Comparison of ENCODE assay signal across 1 cellular context in genomic region chr21:39387461-39388037, GRCh38.
TF ChIP-seq lines count a peak whose summit lies in the region.

No MANE protein-coding gene starts in this region.

TF ChIP-seq in GM12878, 131 proteins besides CTCF, POLR2A, EP300 and RAD21 (continued from another document and continues in another):
- TF ChIP-seq ZBTB40 (IDR thresholded peaks at IDR 0.05; ENCODE audit: borderline replicate concordance), result no peak
- TF ChIP-seq SUZ12 (IDR thresholded peaks at IDR 0.05; ENCODE audit: unreplicated experiment), result no peak
- no peak for TF ChIP-seq PKNOX1 (IDR thresholded peaks at IDR 0.05)
- no peak for TF ChIP-seq KAT2A (conservative IDR thresholded peaks at IDR 0.05; ENCODE audit: control insufficient read depth, low read depth, low read length)
- TF ChIP-seq TBL1XR1 (IDR thresholded peaks at IDR 0.05; ENCODE audit: low read depth, low read length), result no peak
- TF ChIP-seq, protein P1, sequence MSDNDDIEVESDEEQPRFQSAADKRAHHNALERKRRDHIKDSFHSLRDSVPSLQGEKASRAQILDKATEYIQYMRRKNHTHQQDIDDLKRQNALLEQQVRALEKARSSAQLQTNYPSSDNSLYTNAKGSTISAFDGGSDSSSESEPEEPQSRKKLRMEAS (IDR thresholded peaks at IDR 0.05; ENCODE audit: low read depth, low read length), result peak; percentile 34; the same call in 1 of the 2 replicates
- no peak for TF ChIP-seq GABPA (IDR thresholded peaks at IDR 0.05; ENCODE audit: low read depth)
- TF ChIP-seq ZNF384 (IDR thresholded peaks at IDR 0.05; ENCODE audit: borderline replicate concordance, low read depth, low read length), result no peak
- TF ChIP-seq TAF1 (IDR thresholded peaks at IDR 0.05; ENCODE audit: borderline replicate concordance, low read depth, low read length), result peak; percentile 63; the same call in 1 of the 2 replicates
- TF ChIP-seq, protein P2, sequence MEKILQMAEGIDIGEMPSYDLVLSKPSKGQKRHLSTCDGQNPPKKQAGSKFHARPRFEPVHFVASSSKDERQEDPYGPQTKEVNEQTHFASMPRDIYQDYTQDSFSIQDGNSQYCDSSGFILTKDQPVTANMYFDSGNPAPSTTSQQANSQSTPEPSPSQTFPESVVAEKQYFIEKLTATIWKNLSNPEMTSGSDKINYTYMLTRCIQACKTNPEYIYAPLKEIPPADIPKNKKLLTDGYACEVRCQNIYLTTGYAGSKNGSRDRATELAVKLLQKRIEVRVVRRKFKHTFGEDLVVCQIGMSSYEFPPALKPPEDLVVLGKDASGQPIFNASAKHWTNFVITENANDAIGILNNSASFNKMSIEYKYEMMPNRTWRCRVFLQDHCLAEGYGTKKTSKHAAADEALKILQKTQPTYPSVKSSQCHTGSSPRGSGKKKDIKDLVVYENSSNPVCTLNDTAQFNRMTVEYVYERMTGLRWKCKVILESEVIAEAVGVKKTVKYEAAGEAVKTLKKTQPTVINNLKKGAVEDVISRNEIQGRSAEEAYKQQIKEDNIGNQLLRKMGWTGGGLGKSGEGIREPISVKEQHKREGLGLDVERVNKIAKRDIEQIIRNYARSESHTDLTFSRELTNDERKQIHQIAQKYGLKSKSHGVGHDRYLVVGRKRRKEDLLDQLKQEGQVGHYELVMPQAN (conservative IDR thresholded peaks at IDR 0.05), result no peak
- peak; percentile 41; the same call in 1 of the 2 replicates for TF ChIP-seq CHD2 (IDR thresholded peaks at IDR 0.05; ENCODE audit: borderline replicate concordance, low read depth, low read length)
- TF ChIP-seq CREM (IDR thresholded peaks at IDR 0.05; ENCODE audit: low read depth), result no peak
- TF ChIP-seq USF2 (IDR thresholded peaks at IDR 0.05; ENCODE audit: borderline replicate concordance, low read depth, low read length), result no peak
- no peak for TF ChIP-seq ASH2L (IDR thresholded peaks at IDR 0.05; ENCODE audit: borderline replicate concordance, low read depth)
- no peak for TF ChIP-seq FOS (IDR thresholded peaks at IDR 0.05; ENCODE audit: borderline replicate concordance, extremely low read depth, insufficient read length)
- TF ChIP-seq MTA3 (IDR thresholded peaks at IDR 0.05; ENCODE audit: borderline replicate concordance, low read length), result no peak
- TF ChIP-seq, protein P3, sequence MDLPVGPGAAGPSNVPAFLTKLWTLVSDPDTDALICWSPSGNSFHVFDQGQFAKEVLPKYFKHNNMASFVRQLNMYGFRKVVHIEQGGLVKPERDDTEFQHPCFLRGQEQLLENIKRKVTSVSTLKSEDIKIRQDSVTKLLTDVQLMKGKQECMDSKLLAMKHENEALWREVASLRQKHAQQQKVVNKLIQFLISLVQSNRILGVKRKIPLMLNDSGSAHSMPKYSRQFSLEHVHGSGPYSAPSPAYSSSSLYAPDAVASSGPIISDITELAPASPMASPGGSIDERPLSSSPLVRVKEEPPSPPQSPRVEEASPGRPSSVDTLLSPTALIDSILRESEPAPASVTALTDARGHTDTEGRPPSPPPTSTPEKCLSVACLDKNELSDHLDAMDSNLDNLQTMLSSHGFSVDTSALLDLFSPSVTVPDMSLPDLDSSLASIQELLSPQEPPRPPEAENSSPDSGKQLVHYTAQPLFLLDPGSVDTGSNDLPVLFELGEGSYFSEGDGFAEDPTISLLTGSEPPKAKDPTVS (IDR thresholded peaks at IDR 0.05; ENCODE audit: low read depth, low read length), result no peak
- no peak for TF ChIP-seq ZBED1 (IDR thresholded peaks at IDR 0.05; ENCODE audit: borderline replicate concordance)
- peak; percentile 68 for TF ChIP-seq NRF1 (conservative IDR thresholded peaks at IDR 0.05; ENCODE audit: low read depth, low read length)
- TF ChIP-seq HDAC6 (IDR thresholded peaks at IDR 0.05; ENCODE audit: unreplicated experiment), result no peak
- TF ChIP-seq PBX3 (IDR thresholded peaks at IDR 0.05; ENCODE audit: insufficient replicate concordance, low read depth, low read length), result no peak
- 0 out of 2 replicates have a peak, but pooled peaks have one; percentile 13 for TF ChIP-seq YY1 (IDR thresholded peaks at IDR 0.05; ENCODE audit: low read depth, low read length)
- TF ChIP-seq, protein P4, sequence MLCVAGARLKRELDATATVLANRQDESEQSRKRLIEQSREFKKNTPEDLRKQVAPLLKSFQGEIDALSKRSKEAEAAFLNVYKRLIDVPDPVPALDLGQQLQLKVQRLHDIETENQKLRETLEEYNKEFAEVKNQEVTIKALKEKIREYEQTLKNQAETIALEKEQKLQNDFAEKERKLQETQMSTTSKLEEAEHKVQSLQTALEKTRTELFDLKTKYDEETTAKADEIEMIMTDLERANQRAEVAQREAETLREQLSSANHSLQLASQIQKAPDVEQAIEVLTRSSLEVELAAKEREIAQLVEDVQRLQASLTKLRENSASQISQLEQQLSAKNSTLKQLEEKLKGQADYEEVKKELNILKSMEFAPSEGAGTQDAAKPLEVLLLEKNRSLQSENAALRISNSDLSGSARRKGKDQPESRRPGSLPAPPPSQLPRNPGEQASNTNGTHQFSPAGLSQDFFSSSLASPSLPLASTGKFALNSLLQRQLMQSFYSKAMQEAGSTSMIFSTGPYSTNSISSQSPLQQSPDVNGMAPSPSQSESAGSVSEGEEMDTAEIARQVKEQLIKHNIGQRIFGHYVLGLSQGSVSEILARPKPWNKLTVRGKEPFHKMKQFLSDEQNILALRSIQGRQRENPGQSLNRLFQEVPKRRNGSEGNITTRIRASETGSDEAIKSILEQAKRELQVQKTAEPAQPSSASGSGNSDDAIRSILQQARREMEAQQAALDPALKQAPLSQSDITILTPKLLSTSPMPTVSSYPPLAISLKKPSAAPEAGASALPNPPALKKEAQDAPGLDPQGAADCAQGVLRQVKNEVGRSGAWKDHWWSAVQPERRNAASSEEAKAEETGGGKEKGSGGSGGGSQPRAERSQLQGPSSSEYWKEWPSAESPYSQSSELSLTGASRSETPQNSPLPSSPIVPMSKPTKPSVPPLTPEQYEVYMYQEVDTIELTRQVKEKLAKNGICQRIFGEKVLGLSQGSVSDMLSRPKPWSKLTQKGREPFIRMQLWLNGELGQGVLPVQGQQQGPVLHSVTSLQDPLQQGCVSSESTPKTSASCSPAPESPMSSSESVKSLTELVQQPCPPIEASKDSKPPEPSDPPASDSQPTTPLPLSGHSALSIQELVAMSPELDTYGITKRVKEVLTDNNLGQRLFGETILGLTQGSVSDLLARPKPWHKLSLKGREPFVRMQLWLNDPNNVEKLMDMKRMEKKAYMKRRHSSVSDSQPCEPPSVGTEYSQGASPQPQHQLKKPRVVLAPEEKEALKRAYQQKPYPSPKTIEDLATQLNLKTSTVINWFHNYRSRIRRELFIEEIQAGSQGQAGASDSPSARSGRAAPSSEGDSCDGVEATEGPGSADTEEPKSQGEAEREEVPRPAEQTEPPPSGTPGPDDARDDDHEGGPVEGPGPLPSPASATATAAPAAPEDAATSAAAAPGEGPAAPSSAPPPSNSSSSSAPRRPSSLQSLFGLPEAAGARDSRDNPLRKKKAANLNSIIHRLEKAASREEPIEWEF (IDR thresholded peaks at IDR 0.05; ENCODE audit: insufficient replicate concordance, low read depth, low read length), result no peak
- no peak for TF ChIP-seq SIX5 (IDR thresholded peaks at IDR 0.05; ENCODE audit: low read depth, low read length, severe bottlenecking)
- no peak for TF ChIP-seq CEBPZ (IDR thresholded peaks at IDR 0.05; ENCODE audit: low read depth, low read length)
- TF ChIP-seq CHD4 (IDR thresholded peaks at IDR 0.05), result no peak
- no peak for TF ChIP-seq HCFC1 (IDR thresholded peaks at IDR 0.05; ENCODE audit: low read length)
- TF ChIP-seq DPF2 (IDR thresholded peaks at IDR 0.05), result 0 out of 2 replicates have a peak, but pooled peaks have one; percentile 19
- no peak for TF ChIP-seq FOXK2 (IDR thresholded peaks at IDR 0.05)
- TF ChIP-seq ETV6 (conservative IDR thresholded peaks at IDR 0.05 in 1 of 2, IDR thresholded peaks at IDR 0.05 in 1 of 2; ENCODE audit: borderline replicate concordance in 1 of 2, low read depth in 1 of 2), result no peak
- TF ChIP-seq TCF7 (IDR thresholded peaks at IDR 0.05; ENCODE audit: borderline replicate concordance), result no peak
- TF ChIP-seq SKIL (IDR thresholded peaks at IDR 0.05; ENCODE audit: low read depth, poor library complexity, severe bottlenecking), result no peak
- TF ChIP-seq ATF7 (IDR thresholded peaks at IDR 0.05; ENCODE audit: low read depth), result no peak
- TF ChIP-seq BHLHE40 (IDR thresholded peaks at IDR 0.05; ENCODE audit: borderline replicate concordance in 1 of 2, low read depth in 2 of 2, low read length in 1 of 2), result no peak
- TF ChIP-seq POLR2AphosphoS5 (IDR thresholded peaks at IDR 0.05; ENCODE audit: low read length), result no peak; the same call in 1 of the 2 replicates
